ENCODE assay signal across 8 cellular contexts in the genomic region with DNA sequence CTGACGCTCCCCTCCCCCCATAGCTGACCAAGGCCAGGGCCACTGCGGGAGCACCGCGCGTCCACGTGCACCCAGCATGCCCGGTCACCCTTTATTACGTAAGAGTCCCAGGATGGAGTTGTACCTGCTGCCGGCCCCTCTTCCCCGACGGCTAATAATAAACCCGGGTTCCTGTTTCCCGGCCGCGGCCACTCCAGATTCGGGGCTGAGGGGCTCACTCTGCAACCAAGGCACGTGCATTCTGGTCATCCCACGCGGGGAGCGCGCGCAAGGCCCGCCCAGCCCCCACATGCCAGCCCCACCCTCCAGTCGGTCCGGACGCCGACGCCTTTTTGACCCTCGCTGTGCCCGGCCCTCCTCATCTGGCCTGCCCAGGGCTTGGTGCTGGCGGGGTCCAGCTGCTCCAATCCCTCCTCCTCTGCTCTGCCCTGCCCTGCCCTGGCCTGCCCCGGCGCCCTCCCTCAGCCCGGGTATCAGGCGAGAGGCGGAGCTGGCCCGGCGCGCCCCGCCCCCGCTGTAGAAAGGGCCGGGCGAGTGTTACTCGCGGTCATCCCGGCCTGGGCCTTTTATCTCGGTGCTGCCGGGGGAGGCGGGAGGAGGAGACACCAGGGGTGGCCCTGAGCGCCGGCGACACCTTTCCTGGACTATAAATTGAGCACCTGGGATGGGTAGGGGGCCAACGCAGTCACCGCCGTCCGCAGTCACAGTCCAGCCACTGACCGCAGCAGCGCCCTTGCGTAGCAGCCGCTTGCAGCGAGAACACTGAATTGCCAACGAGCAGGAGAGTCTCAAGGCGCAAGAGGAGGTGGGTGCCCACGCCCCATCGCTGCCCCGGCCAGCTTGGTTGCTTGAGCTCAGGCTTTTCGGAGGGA. TPM values are rescaled to one million over a fixed set of nuclear protein-coding genes. Genes with fewer than 3 reads are reported as not detected.
A peak's percentile ranks its signal among the peaks of the same experiment; 100 is the strongest.
DNase-seq lines count a peak whose midpoint lies in the region; ATAC-seq and TF ChIP-seq lines count a peak whose summit lies in the region.

No MANE protein-coding gene starts in this region.

- CTCF ChIA-PET in SK-N-SH (lab: Yijun Ruan, JAX) = interaction anchor here (1.1 to 7.0 kb wide), 2 partner anchors 35 to 347 kb away, joined by 3 to 36 read pairs; no protein-coding TSS in a partner anchor

- peaks cover 49% of the 10 kb centered on the region for H3K36me3 Mint-ChIP-seq in activated naive CD8-positive, alpha-beta T cell treated with anti-CD3 and anti-CD28 coated beads, Interleukin-2, amount 50 U/mL, for 24 hours (ENCODE audit: low read depth)

- intact Hi-C loops in heart left ventricle (cut with DNase I) = loop anchor here in 8 of 10 donors (5.0 to 10.0 kb wide), 7 partner anchors 58 to 1303 kb away; no protein-coding TSS in a partner anchor

- WGBS in SK-N-SH (ENCODE audit: low lambda C conversion rate) = 12% methylated on average over 22 of the region's 67 CpGs
- WGBS in heart left ventricle, 4 donors = 0 to 42% (median 20%) methylated on average over 35 to 67 of the region's 67 CpGs

- H3K36me3 ChIP-seq in SK-N-SH (replicated peaks in 1 of 2; ENCODE audit: control insufficient read depth in 1 of 2, insufficient read depth in 2 of 2, low read length in 1 of 2) = peaks cover 0 to 6% of the 10 kb centered on the region in 2 experiments
- H3K36me3 ChIP-seq in heart left ventricle = no peaks in the 10 kb centered on the region
- no peaks in the 10 kb centered on the region for H3K36me3 ChIP-seq in parathyroid adenoma (ENCODE audit: control insufficient read depth, insufficient read depth, low read length)

- H3K27me3 ChIP-seq in SK-N-SH (ENCODE audit: insufficient read depth) = no peaks in the 10 kb centered on the region
- H3K27me3 ChIP-seq in heart left ventricle = no peaks in the 10 kb centered on the region
- H3K27me3 ChIP-seq in parathyroid adenoma (ENCODE audit: control insufficient read depth, insufficient read depth, low read length) = no peaks in the 10 kb centered on the region

- H3K9me3 Mint-ChIP-seq in activated naive CD8-positive, alpha-beta T cell treated with anti-CD3 and anti-CD28 coated beads, Interleukin-2, amount 50 U/mL, for 24 hours = no peaks in the 10 kb centered on the region

- peaks cover 40% of the 10 kb centered on the region for H3K79me2 ChIP-seq in SK-N-SH (ENCODE audit: insufficient read depth)
- no peaks in the 10 kb centered on the region for H3K79me2 ChIP-seq in parathyroid adenoma

- H3K4me2 ChIP-seq in SK-N-SH (peak overlapping the region; percentile 79), parathyroid adenoma (ENCODE audit: low read length) (peak overlapping the region; percentile 82)

- no peaks in the 10 kb centered on the region for H3K9me2 ChIP-seq in SK-N-SH

- TF ChIP-seq CTCF in GM10266 (IDR thresholded peaks at IDR 0.05; ENCODE audit: control insufficient read depth, insufficient read depth, low read depth, missing control alignments) = no peak
- TF ChIP-seq CTCF in HFF-Myc (IDR thresholded peaks at IDR 0.05; ENCODE audit: low read depth, low read length, missing control alignments) = no peak
- no peak for TF ChIP-seq CTCF in SK-N-SH (IDR thresholded peaks at IDR 0.05)
- TF ChIP-seq CTCF in heart left ventricle (IDR thresholded peaks at IDR 0.05) = no peak
- no peak for TF ChIP-seq CTCF in parathyroid adenoma (IDR thresholded peaks at IDR 0.05)

- TF ChIP-seq POLR2A in heart left ventricle (IDR thresholded peaks at IDR 0.05) = peak in 1 of 2 donors; percentile 90

- H3K4me1 ChIP-seq in SK-N-SH (ENCODE audit: control insufficient read depth in 1 of 2, insufficient read depth in 2 of 2, low read depth in 1 of 2, low read length in 1 of 2) (peaks cover 0 to 6% of the 10 kb centered on the region in 2 experiments; a peak in 2 of 4 replicates), heart left ventricle (peaks cover 0 to 37% (median 12%) of the 10 kb centered on the region in 12 donors), parathyroid adenoma (no peaks in the 10 kb centered on the region)

- peaks cover 17% of the 10 kb centered on the region for H3F3A ChIP-seq in SK-N-SH (replicated peaks; ENCODE audit: insufficient read depth)

- H3K4me3 ChIP-seq in HFF-Myc (replicated peaks; ENCODE audit: low read depth, low read length) = peak overlapping the region; percentile 66
- H3K4me3 ChIP-seq in SK-N-SH (ENCODE audit: low read depth in 2 of 2, low read length in 1 of 2) = peak overlapping the region; percentile 65 to 71
- H3K4me3 ChIP-seq in heart left ventricle = peak overlapping the region; percentile 44 to 90 (median 70)
- peak overlapping the region; percentile 62 for H3K4me3 ChIP-seq in parathyroid adenoma (ENCODE audit: low read depth, low read length)

- H3K4me3 Mint-ChIP-seq in activated naive CD8-positive, alpha-beta T cell treated with anti-CD3 and anti-CD28 coated beads, Interleukin-2, amount 50 U/mL, for 24 hours = peak overlapping the region; percentile 96

- peak overlapping the region; percentile 82 to 92 for H3K27ac ChIP-seq in SK-N-SH (ENCODE audit: low read depth in 2 of 2, low read length in 1 of 2)
- H3K27ac ChIP-seq in heart left ventricle = peak overlapping the region; percentile 86 to 98 (median 93)
- H3K27ac ChIP-seq in parathyroid adenoma = peak overlapping the region; percentile 81

- H3K27ac Mint-ChIP-seq in activated naive CD8-positive, alpha-beta T cell treated with anti-CD3 and anti-CD28 coated beads, Interleukin-2, amount 50 U/mL, for 24 hours = peak overlapping the region; percentile 95

- no peaks in the 10 kb centered on the region for H4K20me1 ChIP-seq in SK-N-SH (ENCODE audit: insufficient read depth)

- peak; percentile 70 for DNase-seq in GM10266 (ENCODE audit: extremely low spot score)
- DNase-seq in HFF-Myc (ENCODE audit: extremely low read depth, low read depth) = peak; percentile 30
- DNase-seq in MV-4-11 (lab: John Stamatoyannopoulos, UW) = peak; percentile 77
- peak; percentile 87 for DNase-seq in SK-N-SH
- peak; percentile 79 for DNase-seq in activated naive CD8-positive, alpha-beta T cell treated with anti-CD3 and anti-CD28 coated beads, Interleukin-2, amount 50 U/mL, for 24 hours
- peak; percentile 86 to 91 (median 90) for DNase-seq in heart left ventricle

- H2AFZ ChIP-seq in SK-N-SH (ENCODE audit: low read depth) (no peak overlapping the region), parathyroid adenoma (peak overlapping the region; percentile 84)

- H3K9me3 ChIP-seq in SK-N-SH (no peaks in the 10 kb centered on the region), heart left ventricle (no peaks in the 10 kb centered on the region), parathyroid adenoma (ENCODE audit: control insufficient read depth, low read length) (no peaks in the 10 kb centered on the region)

- TF ChIP-seq RAD21 in SK-N-SH (IDR thresholded peaks at IDR 0.05; ENCODE audit: low read length) = no peak

- peak; percentile 74 for ATAC-seq in activated naive CD8-positive, alpha-beta T cell treated with anti-CD3 and anti-CD28 coated beads, Interleukin-2, amount 50 U/mL, for 24 hours
- ATAC-seq in heart left ventricle = peak; percentile 84 to 92 (median 86)
- no peak for ATAC-seq in HG03457 (IDR thresholded peaks at IDR 0.05; ENCODE audit: unreplicated experiment)

- H3K27me3 Mint-ChIP-seq in activated naive CD8-positive, alpha-beta T cell treated with anti-CD3 and anti-CD28 coated beads, Interleukin-2, amount 50 U/mL, for 24 hours = no peaks in the 10 kb centered on the region

- H3K9ac ChIP-seq in SK-N-SH = peak overlapping the region; percentile 79
- H3K9ac ChIP-seq in parathyroid adenoma = peak overlapping the region; percentile 28

- POLR2A ChIA-PET in SK-N-SH (lab: Yijun Ruan, JAX) = interaction anchor here (0.5 to 1.0 kb wide), 7 partner anchors 13 to 1131 kb away, joined by 3 to 8 read pairs (median 4); no protein-coding TSS in a partner anchor

- H3K4me1 Mint-ChIP-seq in activated naive CD8-positive, alpha-beta T cell treated with anti-CD3 and anti-CD28 coated beads, Interleukin-2, amount 50 U/mL, for 24 hours = peaks cover 24% of the 10 kb centered on the region

- no peak for TF ChIP-seq EP300 in SK-N-SH (IDR thresholded peaks at IDR 0.05; ENCODE audit: borderline replicate concordance in 1 of 2, low read depth in 1 of 2, low read length in 1 of 2)

TF ChIP-seq in SK-N-SH, 30 proteins besides CTCF, POLR2A, EP300 and RAD21 (continues in another document):
- TF ChIP-seq TAF1 (IDR thresholded peaks at IDR 0.05; ENCODE audit: borderline replicate concordance, low read depth, low read length) = no peak
- no peak for TF ChIP-seq EZH2phosphoT487 (IDR thresholded peaks at IDR 0.05; ENCODE audit: borderline replicate concordance, low read depth)
- no peak for TF ChIP-seq NFIC (IDR thresholded peaks at IDR 0.05; ENCODE audit: borderline replicate concordance)
- TF ChIP-seq FOXJ3 (CRISPR knock-in tag; IDR thresholded peaks at IDR 0.05) = peak; percentile 58
- TF ChIP-seq, protein P1, sequence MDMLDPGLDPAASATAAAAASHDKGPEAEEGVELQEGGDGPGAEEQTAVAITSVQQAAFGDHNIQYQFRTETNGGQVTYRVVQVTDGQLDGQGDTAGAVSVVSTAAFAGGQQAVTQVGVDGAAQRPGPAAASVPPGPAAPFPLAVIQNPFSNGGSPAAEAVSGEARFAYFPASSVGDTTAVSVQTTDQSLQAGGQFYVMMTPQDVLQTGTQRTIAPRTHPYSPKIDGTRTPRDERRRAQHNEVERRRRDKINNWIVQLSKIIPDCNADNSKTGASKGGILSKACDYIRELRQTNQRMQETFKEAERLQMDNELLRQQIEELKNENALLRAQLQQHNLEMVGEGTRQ (IDR thresholded peaks at IDR 0.05; ENCODE audit: borderline replicate concordance, low read depth, low read length) = no peak
- no peak for TF ChIP-seq SIN3A (IDR thresholded peaks at IDR 0.05; ENCODE audit: borderline replicate concordance, low read depth, low read length)

RNA-seq across cellular contexts. Expression of gene MID1IP1, which starts 2.6 kb away (rescaled TPM):
- polyA plus RNA-seq in SK-N-SH (2012; rRNA removed) (30.9 and 35.4 TPM in 2 replicates), heart left ventricle (10 to 100 TPM; 19.2 to 32.0 TPM)
- polyA plus RNA-seq in SK-N-SH (2012; cell fraction: cytosol; rRNA removed) = 20.1 and 26.9 TPM in 2 replicates
- 29.1 and 29.8 TPM in 2 replicates for polyA plus RNA-seq in SK-N-SH (2012; cell fraction: nucleus; rRNA removed)
- 100 to 1,000 TPM in 1 of 9 donors, 10 to 100 TPM in 8; 21.0 to 146 (median 36.6) TPM for total RNA-seq in heart left ventricle

Comparison
In these comparisons a context has a peak if more than half of its experiments do, and no peak if none do; other contexts are left out.
1. DNase-seq: peak in every context shown above with its lines; median percentile 90 in heart left ventricle; 87 in SK-N-SH; 79 in activated naive CD8-positive, alpha-beta T cell treated with anti-CD3 and anti-CD28 coated beads, Interleukin-2, amount 50 U/mL, for 24 hours; 77 in MV-4-11; 70 in GM10266; 30 in HFF-Myc.